Comparison of ENCODE assay signal across 13 cellular contexts in the genomic region with DNA sequence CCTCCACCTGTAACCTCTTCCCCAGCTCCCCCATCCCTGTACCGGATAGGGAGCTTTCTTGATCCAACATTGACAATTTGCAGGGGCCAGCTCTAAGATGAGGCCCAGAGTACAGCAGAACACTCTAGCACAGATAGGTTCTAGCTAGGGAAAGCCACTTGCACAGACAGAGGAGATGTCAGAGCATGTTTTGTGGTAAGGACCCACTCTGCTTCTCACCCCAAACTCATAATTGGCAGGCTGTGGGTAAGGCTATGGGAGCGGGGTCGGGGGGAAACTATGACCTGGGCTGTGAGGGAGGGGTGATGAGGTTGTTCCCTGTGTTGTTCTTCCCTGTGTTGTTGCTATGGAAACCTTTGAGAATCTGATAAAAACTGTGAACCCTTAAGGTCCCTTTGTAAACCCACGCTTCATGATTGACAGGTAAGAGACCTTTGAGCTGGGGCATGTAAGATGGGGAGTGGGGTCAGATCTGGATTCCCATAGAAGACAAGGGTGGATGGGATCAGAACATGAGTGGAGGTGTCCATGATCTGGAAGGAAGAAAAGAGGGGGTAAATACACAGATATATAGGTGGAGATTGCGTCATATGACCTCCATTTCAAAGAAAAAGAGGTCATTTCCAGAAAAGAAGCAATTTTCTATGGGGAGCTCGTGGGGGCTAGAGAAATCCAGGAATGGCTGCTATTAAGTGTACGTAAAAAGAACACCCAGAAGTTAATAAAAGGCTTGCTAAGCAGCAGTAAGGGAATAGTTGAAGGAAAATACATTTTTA. TPM values are rescaled to one million over a fixed set of nuclear protein-coding genes. Genes with fewer than 3 reads are reported as not detected.
DNase-seq lines count a peak whose midpoint lies in the region; ATAC-seq and TF ChIP-seq lines count a peak whose summit lies in the region.
"Had no signal": no experiment of that assay in that cellular context is flagged by ENCODE, and none has a peak within 500 bp of the region (broad histone marks: within the 10 kb centered on the region; RNA-seq: fewer than 3 reads in every experiment).

No MANE protein-coding gene starts in this region.

- H3K36me3 ChIP-seq in SK-N-SH (replicated peaks in 1 of 2; ENCODE audit: control insufficient read depth in 1 of 2, insufficient read depth in 2 of 2, low read length in 1 of 2) = peaks cover 47 to 48% of the 10 kb centered on the region in 2 experiments
- H3K36me3 ChIP-seq in duodenal mucosa (ENCODE audit: control insufficient read depth in 1 of 2, insufficient read depth in 2 of 2, low read length in 2 of 2) = no peaks in the 10 kb centered on the region
- H3K36me3 ChIP-seq in osteoblast (ENCODE audit: insufficient read depth, low read length) = peaks cover 70% of the 10 kb centered on the region
- H3K36me3 ChIP-seq in urinary bladder (ENCODE audit: insufficient read depth) = no peaks in the 10 kb centered on the region
- H3K36me3 ChIP-seq: WERI-Rb-1 had no signal

- no peak overlapping the region for H3K9ac ChIP-seq in SK-N-SH
- H3K9ac ChIP-seq in duodenal mucosa (ENCODE audit: low read depth in 1 of 2, low read length in 2 of 2) = no peak overlapping the region

- H3K79me2 ChIP-seq in SK-N-SH (ENCODE audit: insufficient read depth) (peaks cover 88% of the 10 kb centered on the region), osteoblast (ENCODE audit: insufficient read depth, low read length) (peaks cover 90% of the 10 kb centered on the region)

- H3K9me3 ChIP-seq in SK-N-SH (no peaks in the 10 kb centered on the region), duodenal mucosa (ENCODE audit: control insufficient read depth in 1 of 2, low read length in 2 of 2) (no peaks in the 10 kb centered on the region), osteoblast (ENCODE audit: low read depth, low read length) (no peaks in the 10 kb centered on the region)

- TF ChIP-seq EP300 in SK-N-SH (IDR thresholded peaks at IDR 0.05; ENCODE audit: borderline replicate concordance in 1 of 2, low read depth in 1 of 2, low read length in 1 of 2) = no peak

- TF ChIP-seq CTCF in SK-N-SH (IDR thresholded peaks at IDR 0.05) (no peak), osteoblast (IDR thresholded peaks at IDR 0.05; ENCODE audit: extremely low read depth, low read depth, low read length) (no peak)

- no peak for TF ChIP-seq RAD21 in SK-N-SH (IDR thresholded peaks at IDR 0.05; ENCODE audit: low read length)

- no peak for ATAC-seq in SK-N-SH treated with all-trans-retinoic acid at 6 μM for 48 hours
- ATAC-seq in GM21528 (IDR thresholded peaks at IDR 0.05; ENCODE audit: low FRiP score, unreplicated experiment) = no peak
- no peak for ATAC-seq in HG03457 (IDR thresholded peaks at IDR 0.05; ENCODE audit: unreplicated experiment)
- ATAC-seq: stimulated activated effector memory CD8-positive, alpha-beta T cell treated with anti-CD3 and anti-CD28 coated beads, Interleukin-12 subunit alpha, Interleukin-12 subunit beta, amount 100 ng/mL, for 72 hours had no signal

- H4K20me1 ChIP-seq in SK-N-SH (ENCODE audit: insufficient read depth) (peaks cover 78% of the 10 kb centered on the region), osteoblast (ENCODE audit: insufficient read depth, low read length) (peaks cover 76% of the 10 kb centered on the region)

- CTCF ChIA-PET in SK-N-SH (lab: Yijun Ruan, JAX) = interaction anchor here (0.8 kb wide), 1 partner anchor 22 kb away, joined by 3 read pairs; no protein-coding TSS in a partner anchor

- H3K27ac ChIP-seq in SK-N-SH (ENCODE audit: low read depth in 2 of 2, low read length in 1 of 2) (0 out of 4 replicates have a peak overlapping the region, but pooled peaks of 1 of the 2 experiments have one; percentile 3), duodenal mucosa (ENCODE audit: low read depth, low read length) (peak overlapping the region; percentile 4), osteoblast (ENCODE audit: low read depth, low read length) (peak overlapping the region; percentile 94), urinary bladder (ENCODE audit: low read depth) (no peak overlapping the region), caudate nucleus (ENCODE audit: low read depth, low read length) (no peak overlapping the region)
- H3K27ac ChIP-seq: 22Rv1, WERI-Rb-1 had no signal

- H3F3A ChIP-seq in SK-N-SH (replicated peaks; ENCODE audit: insufficient read depth) = peaks cover 33% of the 10 kb centered on the region

- H3K27me3 ChIP-seq in SK-N-SH (ENCODE audit: insufficient read depth) = no peaks in the 10 kb centered on the region
- H3K27me3 ChIP-seq in duodenal mucosa (ENCODE audit: control insufficient read depth in 1 of 2, insufficient read depth in 2 of 2, low read length in 2 of 2) = peaks cover 0 to 7% of the 10 kb centered on the region in 2 donors
- no peaks in the 10 kb centered on the region for H3K27me3 ChIP-seq in osteoblast (ENCODE audit: insufficient read depth, low read length)

- H3K4me2 ChIP-seq in SK-N-SH = peak overlapping the region; percentile 86
- H3K4me2 ChIP-seq in osteoblast (ENCODE audit: insufficient read depth, low read length) = peak overlapping the region; percentile 90

- POLR2A ChIA-PET in SK-N-SH (lab: Yijun Ruan, JAX) = no interaction called here

- H3K9me2 ChIP-seq in SK-N-SH = no peaks in the 10 kb centered on the region

- H3K4me1 ChIP-seq in SK-N-SH (ENCODE audit: control insufficient read depth in 1 of 2, insufficient read depth in 2 of 2, low read depth in 1 of 2, low read length in 1 of 2) (peaks cover 19 to 38% of the 10 kb centered on the region in 2 experiments), duodenal mucosa (ENCODE audit: control insufficient read depth in 1 of 2, insufficient read depth in 2 of 2, low read length in 2 of 2) (no peaks in the 10 kb centered on the region), osteoblast (ENCODE audit: insufficient read depth, low read length) (peaks cover 72% of the 10 kb centered on the region), urinary bladder (ENCODE audit: insufficient read depth) (no peaks in the 10 kb centered on the region)

- DNase-seq in SK-N-SH (no peak), osteoblast (ENCODE audit: insufficient read length, low spot score, missing footprints) (peak; percentile 23), caudate nucleus (lab: John Stamatoyannopoulos, UW) (no peak)
- DNase-seq: foreskin melanocyte; stimulated activated CD4-positive, alpha-beta T cell treated with anti-CD3 and anti-CD28 coated beads, Interleukin-4, amount 100 ng/mL, for 24 hours; WERI-Rb-1 had no signal

- H3K4me3 ChIP-seq in SK-N-SH (ENCODE audit: low read depth in 2 of 2, low read length in 1 of 2) = peak overlapping the region; percentile 69 to 74; a peak in 2 of 4 replicates
- peak overlapping the region in 1 of 2 donors; percentile 25 for H3K4me3 ChIP-seq in duodenal mucosa (ENCODE audit: low read depth in 1 of 2, low read length in 2 of 2)
- H3K4me3 ChIP-seq in osteoblast (ENCODE audit: insufficient read depth, low read length) = peak overlapping the region; percentile 80
- peak overlapping the region; percentile 79 for H3K4me3 ChIP-seq in urinary bladder (ENCODE audit: low read depth, low read length)

- H2AFZ ChIP-seq in SK-N-SH (ENCODE audit: low read depth) (no peak overlapping the region), osteoblast (ENCODE audit: low read length) (no peak overlapping the region)

- 83% methylated on average over 7 of the region's 7 CpGs for WGBS in SK-N-SH (ENCODE audit: low lambda C conversion rate)
- 71% methylated on average over 7 of the region's 7 CpGs for WGBS in urinary bladder

TF ChIP-seq in SK-N-SH, 30 proteins besides CTCF, POLR2A, EP300 and RAD21 (continues in another document):
- TF ChIP-seq FOXJ3 (CRISPR knock-in tag; IDR thresholded peaks at IDR 0.05) (no peak), GABPA (IDR thresholded peaks at IDR 0.05; ENCODE audit: low read depth) (no peak), EZH2phosphoT487 (IDR thresholded peaks at IDR 0.05; ENCODE audit: borderline replicate concordance, low read depth) (no peak), FOSL2 (IDR thresholded peaks at IDR 0.05; ENCODE audit: borderline replicate concordance, low read depth) (no peak), SIN3A (IDR thresholded peaks at IDR 0.05; ENCODE audit: borderline replicate concordance, low read depth, low read length) (no peak), TCF12 (IDR thresholded peaks at IDR 0.05) (no peak), NFIC (IDR thresholded peaks at IDR 0.05; ENCODE audit: borderline replicate concordance) (no peak)
- TF ChIP-seq, protein P1, sequence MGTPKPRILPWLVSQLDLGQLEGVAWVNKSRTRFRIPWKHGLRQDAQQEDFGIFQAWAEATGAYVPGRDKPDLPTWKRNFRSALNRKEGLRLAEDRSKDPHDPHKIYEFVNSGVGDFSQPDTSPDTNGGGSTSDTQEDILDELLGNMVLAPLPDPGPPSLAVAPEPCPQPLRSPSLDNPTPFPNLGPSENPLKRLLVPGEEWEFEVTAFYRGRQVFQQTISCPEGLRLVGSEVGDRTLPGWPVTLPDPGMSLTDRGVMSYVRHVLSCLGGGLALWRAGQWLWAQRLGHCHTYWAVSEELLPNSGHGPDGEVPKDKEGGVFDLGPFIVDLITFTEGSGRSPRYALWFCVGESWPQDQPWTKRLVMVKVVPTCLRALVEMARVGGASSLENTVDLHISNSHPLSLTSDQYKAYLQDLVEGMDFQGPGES (IDR thresholded peaks at IDR 0.05; ENCODE audit: low read depth, low read length) = no peak

TF ChIP-seq in SK-N-SH treated with all-trans-retinoic acid at 6 μM for 48 hours, 23 proteins besides CTCF, POLR2A, EP300 and RAD21 (continues in another document):
- TF ChIP-seq SNAI2 (CRISPR knock-in tag; IDR thresholded peaks at IDR 0.05) = no peak
- TF ChIP-seq, protein P2, sequence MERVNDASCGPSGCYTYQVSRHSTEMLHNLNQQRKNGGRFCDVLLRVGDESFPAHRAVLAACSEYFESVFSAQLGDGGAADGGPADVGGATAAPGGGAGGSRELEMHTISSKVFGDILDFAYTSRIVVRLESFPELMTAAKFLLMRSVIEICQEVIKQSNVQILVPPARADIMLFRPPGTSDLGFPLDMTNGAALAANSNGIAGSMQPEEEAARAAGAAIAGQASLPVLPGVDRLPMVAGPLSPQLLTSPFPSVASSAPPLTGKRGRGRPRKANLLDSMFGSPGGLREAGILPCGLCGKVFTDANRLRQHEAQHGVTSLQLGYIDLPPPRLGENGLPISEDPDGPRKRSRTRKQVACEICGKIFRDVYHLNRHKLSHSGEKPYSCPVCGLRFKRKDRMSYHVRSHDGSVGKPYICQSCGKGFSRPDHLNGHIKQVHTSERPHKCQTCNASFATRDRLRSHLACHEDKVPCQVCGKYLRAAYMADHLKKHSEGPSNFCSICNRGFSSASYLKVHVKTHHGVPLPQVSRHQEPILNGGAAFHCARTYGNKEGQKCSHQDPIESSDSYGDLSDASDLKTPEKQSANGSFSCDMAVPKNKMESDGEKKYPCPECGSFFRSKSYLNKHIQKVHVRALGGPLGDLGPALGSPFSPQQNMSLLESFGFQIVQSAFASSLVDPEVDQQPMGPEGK (CRISPR knock-in tag; IDR thresholded peaks at IDR 0.05; ENCODE audit: borderline replicate concordance) = no peak

RNA-seq across cellular contexts. Expression of gene CALD1, which starts 4.0 kb away (rescaled TPM):
- polyA plus RNA-seq in SK-N-SH (2012; rRNA removed) (299 and 303 TPM in 2 replicates), urinary bladder (1,279 TPM)
- 269 and 329 TPM in 2 replicates for polyA plus RNA-seq in SK-N-SH (2012; cell fraction: cytosol; rRNA removed)
- polyA plus RNA-seq in SK-N-SH (2012; cell fraction: nucleus; rRNA removed) = 304 and 462 TPM in 2 replicates
- total RNA-seq in osteoblast (1,075 and 1,123 TPM in 2 replicates), urinary bladder (616 TPM)

Comparison
In these comparisons a context has a peak if more than half of its experiments do, and no peak if none do; other contexts are left out.
1. H3K27ac ChIP-seq: peak in duodenal mucosa (single experiment) and osteoblast (single experiment); none in urinary bladder (single experiment) and caudate nucleus (single experiment).